Comparison of ENCODE assay signal across 8 cellular contexts in genomic region chr21:29300547-29301138, GRCh38. TPM values are rescaled to one million over a fixed set of nuclear protein-coding genes. Genes with fewer than 3 reads are reported as not detected.
A peak's percentile ranks its signal among the peaks of the same experiment; 100 is the strongest.
DNase-seq lines count a peak whose midpoint lies in the region; ATAC-seq, FAIRE-seq and TF ChIP-seq lines count a peak whose summit lies in the region.

No MANE protein-coding gene starts in this region.

- peak overlapping the region; percentile 96 for H3K27ac ChIP-seq in GM12878 (ENCODE audit: control insufficient read depth, insufficient read depth)
- H3K27ac ChIP-seq in mucosa of rectum (ENCODE audit: low read depth in 2 of 2, low read length in 2 of 2), result peak overlapping the region; percentile 79 to 91

- CTCF ChIA-PET in GM12878 (lab: Yijun Ruan, JAX), result interaction anchor here (0.7 to 13.2 kb wide), 22 partner anchors 9 to 225 kb away, joined by 3 to 157 read pairs (median 5); no protein-coding TSS in a partner anchor

- H3K36me3 ChIP-seq in ES-I3 (ENCODE audit: insufficient read depth, low read length) (no peaks in the 10 kb centered on the region), GM12878 (ENCODE audit: control insufficient read depth in 2 of 2, insufficient read depth in 2 of 2, low read length in 1 of 2) (0 out of 4 replicates have a peak, but pooled peaks cover 0 to 2% of the 10 kb centered on the region in 2 experiments), mucosa of rectum (ENCODE audit: control insufficient read depth in 2 of 2, insufficient read depth in 2 of 2, low read length in 2 of 2) (no peaks in the 10 kb centered on the region)

- BruUV-seq in GM12878 (replicated peaks; lab: Mats Ljungman, UMichigan), result no TSS peak

- peak; percentile 96 for FAIRE-seq in GM12878 (lab: Jason Lieb, UNC)

- peak overlapping the region; percentile 87 for H3K4me2 ChIP-seq in GM12878 (ENCODE audit: control insufficient read depth, insufficient read depth)

- peak; percentile 87 for DNase-seq in GM20000 (ENCODE audit: low spot score)
- DNase-seq in GM12878 (ENCODE audit: low read depth, low spot score), result peak; percentile 92
- no peak for DNase-seq in SW480 (ENCODE audit: low spot score)
- DNase-seq in NCI-H2227 (lab: John Stamatoyannopoulos, UW; ENCODE audit: unreplicated experiment), result no peak
- DNase-seq in D341Med (ENCODE audit: low spot score), result no peak

- WGBS in GM12878 (ENCODE audit: insufficient coverage, insufficient replicate concordance, low lambda C conversion rate, missing lambda C conversion rate), result under 1% methylated on average over 6 of the region's 6 CpGs

- no peaks in the 10 kb centered on the region for H3K27me3 ChIP-seq in GM12878 (replicated peaks in 1 of 2; ENCODE audit: control insufficient read depth in 2 of 2, insufficient read depth in 2 of 2, low read length in 1 of 2)
- H3K27me3 ChIP-seq in mucosa of rectum (ENCODE audit: control insufficient read depth in 2 of 2, insufficient read depth in 2 of 2, low read length in 2 of 2), result no peaks in the 10 kb centered on the region

- H3K4me1 ChIP-seq in ES-I3 (ENCODE audit: insufficient read depth, low read length) (peaks cover 29% of the 10 kb centered on the region), GM12878 (ENCODE audit: control insufficient read depth, insufficient read depth, low read length) (peaks cover 24% of the 10 kb centered on the region), mucosa of rectum (ENCODE audit: control insufficient read depth in 2 of 2, insufficient read depth in 2 of 2, low read length in 2 of 2) (peaks cover 22 to 37% of the 10 kb centered on the region in 2 donors)

- H3K79me2 ChIP-seq in GM12878 (ENCODE audit: control insufficient read depth, insufficient read depth, low read length), result peaks cover 65% of the 10 kb centered on the region

- POLR2A ChIA-PET in GM12878 (lab: Charles Lee), result interaction anchor here (0.7 to 6.0 kb wide), 19 partner anchors 10 to 283 kb away, joined by 3 to 82 read pairs (median 6); partner anchors contain the start of gene CCT8

- TF ChIP-seq POLR2A in GM12878 (IDR thresholded peaks at IDR 0.05; ENCODE audit: low read depth, low read length), result no peak

- TF ChIP-seq EP300 in GM12878 (IDR thresholded peaks at IDR 0.05; ENCODE audit: borderline replicate concordance in 1 of 2, control insufficient read depth in 1 of 2, low read depth in 2 of 2, low read length in 2 of 2), result peak; percentile 86 to 92

- RAD21 ChIA-PET in GM12878 (lab: Charles Lee; ENCODE audit: unreplicated experiment), result interaction anchor here (0.6 to 16.3 kb wide), 41 partner anchors 9 to 1920 kb away, joined by 3 to 257 read pairs (median 5); partner anchors contain the start of genes CCT8 and USP16

- SMC1A ChIA-PET in GM12878 (lab: Charles Lee; ENCODE audit: uncharacterized antibody, unreplicated experiment), result interaction anchor here (0.7 to 17.9 kb wide), 43 partner anchors 9 to 276 kb away, joined by 3 to 297 read pairs (median 6); partner anchors contain the start of genes CCT8 and USP16

- H3K9ac ChIP-seq in ES-I3 (ENCODE audit: low read depth, low read length) (peak overlapping the region; percentile 72; the same call in 1 of the 2 replicates), GM12878 (ENCODE audit: control insufficient read depth, insufficient read depth, low read length) (peak overlapping the region; percentile 94), mucosa of rectum (ENCODE audit: low read depth in 1 of 2, low read length in 2 of 2) (peak overlapping the region in 1 of 2 donors; percentile 42)

- H4K20me1 ChIP-seq in GM12878 (ENCODE audit: control insufficient read depth, insufficient read depth), result peaks cover 2% of the 10 kb centered on the region; the same call in 1 of the 2 replicates

- no peak for TF ChIP-seq RAD21 in GM12878 (IDR thresholded peaks at IDR 0.05; ENCODE audit: insufficient read depth, low read depth, low read length)

- ATAC-seq in HG03521 (IDR thresholded peaks at IDR 0.05; ENCODE audit: unreplicated experiment), result peak; percentile 55
- peak; percentile 73 for ATAC-seq in GM12878

- in situ Hi-C loops in GM12878 (cut with MboI), result no loop called here

- no peak overlapping the region for H2AFZ ChIP-seq in GM12878 (ENCODE audit: control insufficient read depth, low read depth, low read length)

- H3K4me3 ChIP-seq in GM12878, result peak overlapping the region; percentile 93
- H3K4me3 ChIP-seq in mucosa of rectum (ENCODE audit: low read length in 2 of 2), result peak overlapping the region; percentile 66 to 94

- TF ChIP-seq CTCF in GM20000 (IDR thresholded peaks at IDR 0.05; ENCODE audit: extremely low read depth, missing control alignments) (no peak), GM12878 (IDR thresholded peaks at IDR 0.05 in 2 of 3, conservative IDR thresholded peaks at IDR 0.05 in 1 of 3; ENCODE audit: control insufficient read depth in 2 of 3, extremely low read depth in 1 of 3, insufficient read depth in 1 of 3, low read depth in 3 of 3, low read length in 3 of 3) (no peak)

- H3K9me3 ChIP-seq in ES-I3 (ENCODE audit: control insufficient read depth, insufficient read depth, low read length) (0 out of 2 replicates have a peak, but pooled peaks cover 2% of the 10 kb centered on the region), GM12878 (replicated peaks; ENCODE audit: control insufficient read depth, insufficient read depth, low read length) (peaks cover 5% of the 10 kb centered on the region; the same call in 2 of the 3 replicates), mucosa of rectum (ENCODE audit: control insufficient read depth in 2 of 2, low read length in 2 of 2) (no peaks in the 10 kb centered on the region)

- intact Hi-C loops in GM12878 (cut with micrococcal nuclease; ENCODE audit: unreplicated experiment), result loop anchor here (1.0 to 10.0 kb wide), 6 partner anchors 65 to 306 kb away; partner anchors contain the start of gene LTN1

TF ChIP-seq in GM12878, 131 proteins besides CTCF, POLR2A, EP300 and RAD21 (continues in another document):
- TF ChIP-seq NBN (IDR thresholded peaks at IDR 0.05), result peak; percentile 51; the same call in 1 of the 2 replicates
- no peak for TF ChIP-seq CEBPZ (IDR thresholded peaks at IDR 0.05; ENCODE audit: low read depth, low read length)
- TF ChIP-seq, protein P1, sequence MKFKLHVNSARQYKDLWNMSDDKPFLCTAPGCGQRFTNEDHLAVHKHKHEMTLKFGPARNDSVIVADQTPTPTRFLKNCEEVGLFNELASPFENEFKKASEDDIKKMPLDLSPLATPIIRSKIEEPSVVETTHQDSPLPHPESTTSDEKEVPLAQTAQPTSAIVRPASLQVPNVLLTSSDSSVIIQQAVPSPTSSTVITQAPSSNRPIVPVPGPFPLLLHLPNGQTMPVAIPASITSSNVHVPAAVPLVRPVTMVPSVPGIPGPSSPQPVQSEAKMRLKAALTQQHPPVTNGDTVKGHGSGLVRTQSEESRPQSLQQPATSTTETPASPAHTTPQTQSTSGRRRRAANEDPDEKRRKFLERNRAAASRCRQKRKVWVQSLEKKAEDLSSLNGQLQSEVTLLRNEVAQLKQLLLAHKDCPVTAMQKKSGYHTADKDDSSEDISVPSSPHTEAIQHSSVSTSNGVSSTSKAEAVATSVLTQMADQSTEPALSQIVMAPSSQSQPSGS (IDR thresholded peaks at IDR 0.05; ENCODE audit: low read length), result peak; percentile 63; the same call in 1 of the 2 replicates
- TF ChIP-seq SMC3 (IDR thresholded peaks at IDR 0.05; ENCODE audit: borderline replicate concordance, low read length), result peak; percentile 14; the same call in 1 of the 2 replicates
- TF ChIP-seq ZZZ3 (IDR thresholded peaks at IDR 0.05; ENCODE audit: control insufficient read depth, insufficient read length, low read depth), result no peak
- no peak for TF ChIP-seq JUND (IDR thresholded peaks at IDR 0.05; ENCODE audit: low read depth, low read length)

RNA-seq across cellular contexts. Expression of gene BACH1, which starts 1.9 kb away (rescaled TPM):
- total RNA-seq in GM12878 (2013; cell fraction: nucleolus; rRNA removed), result 89.0 and 91.9 TPM in 2 replicates
- total RNA-seq in GM12878 (2014; rRNA removed) (13.8 and 20.1 TPM in 2 replicates), GM12878 (2014; rRNA removed; fragmentation: Illumina TruSeq; extraction: Trizol) (16.9 and 18.1 TPM in 2 replicates), GM12878 (2021) (25.7 TPM in 2 replicates)
- 10.4 TPM for polyA plus RNA-seq in GM12878 (2011; ENCODE audit: low read depth)
- polyA plus RNA-seq in GM12878 (2011; rRNA removed) (18.8 and 26.6 TPM in 2 replicates), GM12878 (2014; fragmentation: Illumina TruSeq; extraction: Trizol) (10.7 and 11.8 TPM in 2 replicates), GM12878 (2014; fragmentation: Nextera tagmentation; extraction: Ambion mirVana) (1 to 10 TPM; 3.2 to 3.3 TPM), GM12878 (2014; rRNA removed) (5.4 and 7.6 TPM in 2 replicates), GM12878 (2016; fragmentation: Nextera tagmentation; extraction: Ambion mirVana) (10 to 100 TPM in 1 of 2 experiments, 1 to 10 TPM in 1; 9.1 to 10.3 TPM)
- 6.6 and 8.8 TPM in 2 replicates for polyA plus RNA-seq in GM12878 (2011; cell fraction: cytosol; rRNA removed)
- polyA plus RNA-seq in GM12878 (2011; cell fraction: nucleus; rRNA removed), result 18.9 TPM in 2 replicates
- polyA plus RNA-seq in GM12878 (2012), result 11.9 and 12.8 TPM in 2 replicates
- 81.2 and 136 TPM in 2 replicates for polyA minus RNA-seq in GM12878 (2011; rRNA and poly(A)+ RNA removed)
- polyA minus RNA-seq in GM12878 (2011; cell fraction: cytosol; rRNA and poly(A)+ RNA removed), result 17.2 and 23.1 TPM in 2 replicates
- polyA minus RNA-seq in GM12878 (2011; cell fraction: nucleus; rRNA and poly(A)+ RNA removed), result 43.3 and 46.8 TPM in 2 replicates

Comparison
In these comparisons a context has a peak if more than half of its experiments do, and no peak if none do; other contexts are left out.
1. DNase-seq: peak in GM20000 (single experiment) and GM12878 (single experiment); none in SW480 (single experiment), NCI-H2227 (single experiment) and D341Med (single experiment).